In genomic region chr11:118928108-118928869, GRCh38 we compare ENCODE assay signal across 8 cellular contexts. TPM values are rescaled to one million over a fixed set of nuclear protein-coding genes. Genes with fewer than 3 reads are reported as not detected.
A peak's percentile ranks its signal among the peaks of the same experiment; 100 is the strongest.
DNase-seq lines count a peak whose midpoint lies in the region; ATAC-seq, FAIRE-seq and TF ChIP-seq lines count a peak whose summit lies in the region.

No MANE protein-coding gene starts in this region.

- no peaks in the 10 kb centered on the region for H3K9me2 ChIP-seq in hepatocyte (replicated peaks; ENCODE audit: insufficient read depth)

- TF ChIP-seq CTCF in GM13977 (IDR thresholded peaks at IDR 0.05; ENCODE audit: extremely low read depth, insufficient read depth, missing control alignments) (peak; percentile 88), astrocyte (IDR thresholded peaks at IDR 0.05; ENCODE audit: insufficient read depth, low read depth, low read length) (peak; percentile 90), hepatocyte (IDR thresholded peaks at IDR 0.05; ENCODE audit: poor library complexity) (peak; percentile 96), retinal pigment epithelial cell (conservative IDR thresholded peaks at IDR 0.05; ENCODE audit: low read depth, low read length) (peak; percentile 92)

- H3K4me3 ChIP-seq in astrocyte (ENCODE audit: insufficient read depth, low read depth, low read length) (peak overlapping the region; percentile 69), hepatocyte (peak overlapping the region; percentile 73), retinal pigment epithelial cell (ENCODE audit: low read length) (peak overlapping the region; percentile 81)

- peaks cover 19% of the 10 kb centered on the region for H4K20me1 ChIP-seq in astrocyte (ENCODE audit: insufficient read depth, low read length)
- H4K20me1 ChIP-seq in hepatocyte (ENCODE audit: insufficient read depth, poor library complexity, severe bottlenecking): peaks cover 7% of the 10 kb centered on the region

- H3K4me1 ChIP-seq in astrocyte (ENCODE audit: insufficient read depth, low read length): peaks cover 25% of the 10 kb centered on the region
- H3K4me1 ChIP-seq in hepatocyte (ENCODE audit: insufficient read depth): peaks cover 21% of the 10 kb centered on the region

- H3K4me2 ChIP-seq in astrocyte (ENCODE audit: low read length) (peak overlapping the region; percentile 93), hepatocyte (peak overlapping the region; percentile 92)

- H3K36me3 ChIP-seq in astrocyte (ENCODE audit: insufficient read depth, low read length) (no peaks in the 10 kb centered on the region), hepatocyte (replicated peaks; ENCODE audit: insufficient read depth, low read depth) (no peaks in the 10 kb centered on the region)

- DNase-seq in GM13977 (ENCODE audit: low spot score) (peak; percentile 95), NCI-H2029 treated with DMSO at 0.1 percent for 48 hours (lab: John Stamatoyannopoulos, UW) (peak; percentile 86), T-helper 22 cell (ENCODE audit: low read depth) (peak; percentile 98), astrocyte (ENCODE audit: low read depth) (peak; percentile 86), hepatocyte (ENCODE audit: low spot score) (peak; percentile 96), retinal pigment epithelial cell (ENCODE audit: low read depth) (no peak)

- H2AFZ ChIP-seq in astrocyte (ENCODE audit: low read depth, low read length) (peak overlapping the region; percentile 74), hepatocyte (peak overlapping the region; percentile 70)

- in situ Hi-C loops in GM13977 (cut with MboI; ENCODE audit: low pct_unique_long_range_greater_than_20kb, low sequenced_read_pairs, unreplicated experiment): loop anchor here (25.0 kb wide), 1 partner anchor 241 kb away; the partner anchor contains the start of gene TREH

- H3K27ac ChIP-seq in astrocyte (ENCODE audit: low read depth, low read length) (peak overlapping the region; percentile 71), hepatocyte (peak overlapping the region; percentile 98)

- H3K9me3 Mint-ChIP-seq in astrocyte (ENCODE audit: unreplicated experiment): no peaks in the 10 kb centered on the region

- under 1% methylated on average over 32 of the region's 32 CpGs for WGBS in hepatocyte (ENCODE audit: low lambda C conversion rate, missing lambda C conversion rate)

- H3K27me3 Mint-ChIP-seq in astrocyte (ENCODE audit: low read depth, unreplicated experiment): no peaks in the 10 kb centered on the region

- FAIRE-seq in astrocyte (lab: Jason Lieb, UNC): no peak

- ATAC-seq in HG03025 (IDR thresholded peaks at IDR 0.05; ENCODE audit: low FRiP score, unreplicated experiment) (peak; percentile 41), GM18870 (IDR thresholded peaks at IDR 0.05; ENCODE audit: unreplicated experiment) (no peak)

- peaks cover 23% of the 10 kb centered on the region for H3K79me2 ChIP-seq in astrocyte (ENCODE audit: insufficient read depth, low read length)
- H3K79me2 ChIP-seq in hepatocyte: peaks cover 30% of the 10 kb centered on the region

- H3K27me3 ChIP-seq in astrocyte (ENCODE audit: insufficient read depth, low read length) (no peaks in the 10 kb centered on the region), hepatocyte (no peaks in the 10 kb centered on the region)

- H3K27ac Mint-ChIP-seq in astrocyte (ENCODE audit: unreplicated experiment): peak overlapping the region; percentile 97

- H3K9me3 ChIP-seq in astrocyte (ENCODE audit: insufficient read depth, low read depth, low read length): no peaks in the 10 kb centered on the region
- H3K9me3 ChIP-seq in hepatocyte (ENCODE audit: low read depth): no peaks in the 10 kb centered on the region

- peak overlapping the region; percentile 72 for H3K9ac ChIP-seq in astrocyte (ENCODE audit: low read length)

- peak overlapping the region; percentile 94 for H3K4me3 Mint-ChIP-seq in astrocyte (ENCODE audit: unreplicated experiment)

- peaks cover 2% of the 10 kb centered on the region for H3K36me3 Mint-ChIP-seq in astrocyte (ENCODE audit: low read depth, unreplicated experiment)

- H3K4me1 Mint-ChIP-seq in astrocyte (ENCODE audit: low read depth, unreplicated experiment): peaks cover 18% of the 10 kb centered on the region

RNA-seq across cellular contexts. Expression of gene BCL9L, which starts 2.6 kb away (rescaled TPM):
- total RNA-seq in astrocyte (128 and 138 TPM in 2 replicates), hepatocyte (7.8 and 25.3 TPM in 2 replicates)
- polyA plus RNA-seq in hepatocyte: 18.0 and 18.1 TPM in 2 replicates

RNA-seq across cellular contexts. Expression of gene UPK2, which starts 27.8 kb away (rescaled TPM):
- total RNA-seq in astrocyte: 0.43 TPM in 1 of 2 replicates, not detected in the other
- 2.2 and 3.6 TPM in 2 replicates for total RNA-seq in hepatocyte
- polyA plus RNA-seq in hepatocyte: 55.3 and 101 TPM in 2 replicates

RNA-seq across cellular contexts. Expression of gene FOXR1, which starts 43.3 kb away (rescaled TPM):
- total RNA-seq in astrocyte: not detected in 2 replicates
- total RNA-seq in hepatocyte: not detected in 2 replicates
- 0.41 TPM in 1 of 2 replicates, not detected in the other for polyA plus RNA-seq in hepatocyte

RNA-seq across cellular contexts. Expression of gene CXCR5, which starts 44.6 kb away (rescaled TPM):
- total RNA-seq in astrocyte (0.07 and 0.12 TPM in 2 replicates), hepatocyte (not detected in 2 replicates)
- 0.11 and 0.29 TPM in 2 replicates for polyA plus RNA-seq in hepatocyte
